Comparison of ENCODE assay signal across 20 cellular contexts in the genomic region with DNA sequence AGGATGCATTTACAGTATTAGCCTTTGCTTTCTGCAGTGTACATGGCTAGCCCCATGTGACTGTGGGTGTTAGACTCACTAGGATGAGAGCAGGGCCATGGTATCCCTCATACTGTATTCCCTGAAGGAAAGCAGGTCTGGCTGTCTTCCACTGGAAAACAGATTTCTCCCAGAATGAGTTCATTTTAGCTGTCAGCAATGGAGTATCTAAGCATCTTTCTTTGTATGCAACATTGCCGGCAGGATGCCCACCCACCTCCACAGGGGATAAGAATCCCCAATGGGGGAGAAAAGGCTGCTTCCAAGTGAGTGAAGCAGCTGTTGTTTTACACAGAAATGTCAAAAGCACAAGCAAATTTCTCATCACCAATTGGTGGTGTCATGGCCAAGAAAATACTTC.
"Had no signal": no experiment of that assay in that cellular context is flagged by ENCODE, and none has a peak within 500 bp of the region (broad histone marks: within the 10 kb centered on the region; RNA-seq: fewer than 3 reads in every experiment).

No MANE protein-coding gene starts in this region.

- H3K27ac ChIP-seq: RWPE1 had no signal

- H3K9ac ChIP-seq: SK-N-SH had no signal

- DNase-seq: IMR-90, Karpas-422, KG1, MM.1S, NCI-H1092 treated with DMSO at 0.1 percent for 48 hours, NCI-H1436, NCI-H187, NCI-H2029, NCI-H2081 treated with DMSO at 0.1 percent for 48 hours, NCI-H2227 treated with DMSO at 0.1 percent for 48 hours, NCI-H524, NCI-H526 treated with DMSO at 0.1 percent for 48 hours, NCI-H774, PC-3, SHP77, SK-N-SH, SW 1271 had no signal

- H3K4me2 ChIP-seq: SK-N-SH had no signal

- ATAC-seq: HepG2, Panc1, PC-3 had no signal

- H3K9me3 ChIP-seq: SK-N-SH had no signal
